ENCODE assay signal across 33 cellular contexts in the genomic region with DNA sequence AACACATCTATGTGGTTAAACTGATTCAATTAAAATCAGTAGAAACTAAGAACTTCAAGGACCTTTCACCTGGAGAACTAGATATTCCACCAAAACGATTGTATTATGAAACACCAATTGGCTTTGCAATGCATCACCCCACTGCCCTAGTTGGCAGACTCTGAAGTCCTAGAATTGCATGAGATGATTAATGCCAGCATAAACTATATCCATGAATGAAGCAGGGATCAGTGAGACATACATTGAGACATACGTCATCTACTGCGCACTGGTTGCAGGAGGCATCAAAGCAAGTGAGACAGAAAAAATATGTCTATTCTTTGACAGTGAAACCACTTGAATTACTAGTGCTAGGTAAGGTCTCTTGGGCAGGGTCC.
"Had no signal": no experiment of that assay in that cellular context is flagged by ENCODE, and none has a peak within 500 bp of the region (broad histone marks: within the 10 kb centered on the region; RNA-seq: fewer than 3 reads in every experiment).

No MANE protein-coding gene starts in this region.

- H3K9me3 ChIP-seq: Peyer's patch had no signal

- H3K27me3 ChIP-seq: brain microvascular endothelial cell, Peyer's patch had no signal

- H3K4me1 ChIP-seq: Peyer's patch had no signal

- ATAC-seq: activated CD8-positive, alpha-beta memory T cell treated with anti-CD3 and anti-CD28 coated beads, Interleukin-2, amount 10 ng/mL, durations not matched to agents 7 days and 5 days; activated naive CD8-positive, alpha-beta T cell treated with anti-CD3 and anti-CD28 coated beads, Interleukin-2, amount 50 U/mL, for 24 hours; Right ventricle myocardium inferior had no signal

- H3K4me3 ChIP-seq: Peyer's patch had no signal

- H3K27ac ChIP-seq: brain microvascular endothelial cell, Peyer's patch, WERI-Rb-1 had no signal

- H3K36me3 ChIP-seq: brain microvascular endothelial cell, Peyer's patch, WERI-Rb-1 had no signal

- DNase-seq: activated CD4-positive, alpha-beta memory T cell treated with anti-CD3 and anti-CD28 coated beads, Interleukin-2, amount 10 ng/mL, durations not matched to agents 7 days and 5 days; activated CD4-positive, alpha-beta T cell treated with anti-CD3 and anti-CD28 coated beads for 1 hour; activated CD4-positive, alpha-beta T cell treated with anti-CD3 and anti-CD28 coated beads for 48 hours; activated CD4-positive, CD25-positive, alpha-beta regulatory T cell; activated CD8-positive, alpha-beta memory T cell treated with anti-CD3 and anti-CD28 coated beads for 24 hours; activated CD8-positive, alpha-beta memory T cell treated with anti-CD3 and anti-CD28 coated beads, Interleukin-2, amount 10 ng/mL, durations not matched to agents 7 days and 5 days; activated CD8-positive, alpha-beta memory T cell treated with anti-CD3 and anti-CD28 coated beads, Interleukin-2, amount 50 U/mL, for 48 hours; activated effector memory CD4-positive, alpha-beta T cell treated with Interleukin-2 at 50 U/mL for 16 hours; activated naive CD4-positive, alpha-beta T cell treated with anti-CD3 and anti-CD28 coated beads, Interleukin-2, amount 10 ng/mL, durations not matched to agents 7 days and 5 days; activated naive CD8-positive, alpha-beta T cell treated with anti-CD3 and anti-CD28 coated beads, Interleukin-2, amount 50 U/mL, for 24 hours; activated T-cell treated with anti-CD3 and anti-CD28 coated beads, Interleukin-2, amount 50 U/mL, for 48 hours; amniotic stem cell; aorta; brain microvascular endothelial cell; Kasumi-1; KG1; MM.1S; MV-4-11; NCI-H1092; NCI-H1436 treated with DMSO at 0.1 percent for 48 hours; NCI-H1694 treated with DMSO at 0.1 percent for 48 hours; NCI-H2029; NCI-H345; NCI-H524 treated with DMSO at 0.1 percent for 48 hours; Peyer's patch; RPMI8226; SIG-M5; SW 1271; T-helper 1 cell; T-helper 2 cell; T-helper 9 cell; WERI-Rb-1 had no signal
